ENCODE assay signal across 26 cellular contexts in the genomic region with DNA sequence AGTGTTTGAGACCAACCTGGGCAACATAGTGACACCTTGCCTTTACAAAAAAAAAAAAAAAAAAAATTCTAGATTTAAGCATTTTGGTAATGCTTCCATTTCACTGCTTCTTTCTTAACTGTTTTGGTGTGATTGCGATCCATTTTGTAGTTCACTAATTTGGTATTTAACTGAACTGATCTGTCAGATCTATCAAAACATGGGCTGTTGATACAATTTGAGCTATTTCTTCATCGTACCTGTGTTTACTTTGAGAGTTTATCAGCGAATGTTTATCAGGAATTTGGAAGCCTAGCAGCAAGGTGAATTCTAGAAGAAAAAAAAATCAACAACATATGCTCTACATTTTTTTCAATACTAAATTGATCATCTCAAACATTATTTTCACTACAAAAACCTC.
DNase-seq lines count a peak whose midpoint lies in the region; ATAC-seq, FAIRE-seq and TF ChIP-seq lines count a peak whose summit lies in the region.
"Had no signal": no experiment of that assay in that cellular context is flagged by ENCODE, and none has a peak within 500 bp of the region (broad histone marks: within the 10 kb centered on the region; RNA-seq: fewer than 3 reads in every experiment).

No MANE protein-coding gene starts in this region.

- 34% methylated on average over 3 of the region's 3 CpGs for WGBS in liver
- 34% methylated on average over 3 of the region's 3 CpGs for WGBS in HepG2 (ENCODE audit: low lambda C conversion rate)

- no peak for FAIRE-seq in HepG2 (lab: Jason Lieb, UNC)
- FAIRE-seq: A204.1, GM12878, GM12892, GM18507 had no signal

- BruUV-seq in HepG2 (replicated peaks; lab: Mats Ljungman, UMichigan): no TSS peak

- H4K20me1 ChIP-seq in HepG2 (ENCODE audit: insufficient read depth, low read length): no peaks in the 10 kb centered on the region
- H4K20me1 ChIP-seq: BLaER1 had no signal

- POLR2A ChIA-PET in HepG2 (lab: Yijun Ruan, JAX): no interaction called here

- H3K9me3 ChIP-seq in liver (ENCODE audit: control insufficient read depth in 4 of 4, low read length in 3 of 4) (no peaks in the 10 kb centered on the region), HepG2 (ENCODE audit: low read length) (no peaks in the 10 kb centered on the region)
- H3K9me3 ChIP-seq: BE2C, BLaER1 had no signal

- H2AFZ ChIP-seq in HepG2 (ENCODE audit: low read length): no peak overlapping the region

- H3K4me1 Mint-ChIP-seq in stimulated activated naive CD8-positive, alpha-beta T cell treated with anti-CD3 and anti-CD28 coated beads, Interleukin-15, amount 100 ng/mL, for 72 hours: no peaks in the 10 kb centered on the region
- H3K4me1 Mint-ChIP-seq: CD14-positive monocyte; CD4-positive, alpha-beta memory T cell; CD4-positive, CD25-positive, alpha-beta regulatory T cell; CD8-positive, alpha-beta memory T cell had no signal

- H3K27me3 Mint-ChIP-seq in stimulated activated naive CD8-positive, alpha-beta T cell treated with anti-CD3 and anti-CD28 coated beads, Interleukin-15, amount 100 ng/mL, for 72 hours: no peaks in the 10 kb centered on the region
- H3K27me3 Mint-ChIP-seq: CD4-positive, alpha-beta memory T cell; CD4-positive, CD25-positive, alpha-beta regulatory T cell; CD8-positive, alpha-beta memory T cell had no signal

- ATAC-seq in HepG2 (no peak), left lobe of liver (peak; percentile 81)
- ATAC-seq in stimulated activated naive CD8-positive, alpha-beta T cell treated with anti-CD3 and anti-CD28 coated beads, Interleukin-15, amount 100 ng/mL, for 72 hours: no peak
- ATAC-seq: GM12878 had no signal

- no peak for TF ChIP-seq EP300 in HepG2 (IDR thresholded peaks at IDR 0.05; ENCODE audit: low read depth in 2 of 2, low read length in 2 of 2)
- TF ChIP-seq EP300 in HepG2 (CRISPR knock-in tag; IDR thresholded peaks at IDR 0.05; ENCODE audit: borderline replicate concordance): no peak

- H3K27me3 ChIP-seq in liver (ENCODE audit: control insufficient read depth in 4 of 4, insufficient read depth in 4 of 4, low read length in 3 of 4) (no peaks in the 10 kb centered on the region), HepG2 (ENCODE audit: control insufficient read depth in 1 of 2, insufficient read depth in 2 of 2, low read length in 2 of 2) (no peaks in the 10 kb centered on the region)
- H3K27me3 ChIP-seq: BE2C, BLaER1 had no signal

- H3K27ac Mint-ChIP-seq in stimulated activated naive CD8-positive, alpha-beta T cell treated with anti-CD3 and anti-CD28 coated beads, Interleukin-15, amount 100 ng/mL, for 72 hours: no peak overlapping the region
- H3K27ac Mint-ChIP-seq: CD14-positive monocyte; CD4-positive, alpha-beta memory T cell; CD4-positive, CD25-positive, alpha-beta regulatory T cell; CD8-positive, alpha-beta memory T cell had no signal

- intact Hi-C loops in HepG2 (cut with micrococcal nuclease; ENCODE audit: unreplicated experiment): no loop called here

- no peaks in the 10 kb centered on the region for H3K79me2 ChIP-seq in HepG2 (ENCODE audit: insufficient read depth, low read length)

- no peak for TF ChIP-seq POLR2A in HepG2 (IDR thresholded peaks at IDR 0.05; ENCODE audit: insufficient read depth in 1 of 2, low read depth in 2 of 2, low read length in 2 of 2)

- TF ChIP-seq CTCF in liver (IDR thresholded peaks at IDR 0.05; ENCODE audit: low read depth, low read length, missing input control): no peak
- TF ChIP-seq CTCF in HepG2 (CRISPR knock-in tag; IDR thresholded peaks at IDR 0.05): no peak

- no peak overlapping the region for H3K4me3 ChIP-seq in liver (ENCODE audit: low read depth in 1 of 3, low read length in 3 of 3)
- no peak overlapping the region for H3K4me3 ChIP-seq in HepG2 (replicated peaks in 1 of 3; ENCODE audit: insufficient read depth in 1 of 3, low read depth in 2 of 3, low read length in 3 of 3)
- H3K4me3 ChIP-seq: BLaER1, GM12878 had no signal

- H3K9me3 Mint-ChIP-seq in stimulated activated naive CD8-positive, alpha-beta T cell treated with anti-CD3 and anti-CD28 coated beads, Interleukin-15, amount 100 ng/mL, for 72 hours: no peaks in the 10 kb centered on the region

- H3K9ac ChIP-seq in liver (ENCODE audit: low read depth in 1 of 2, low read length in 2 of 2) (no peak overlapping the region), HepG2 (ENCODE audit: insufficient read depth, low read depth, low read length) (no peak overlapping the region)
- H3K9ac ChIP-seq: BLaER1 had no signal

- peak in 1 of 2 donors; percentile 25 for TF ChIP-seq RAD21 in liver (IDR thresholded peaks at IDR 0.05)
- no peak for TF ChIP-seq RAD21 in HepG2 (CRISPR knock-in tag; IDR thresholded peaks at IDR 0.05)

- in situ Hi-C loops in HepG2 (cut with HindIII; ENCODE audit: extremely low pct_ligation_motif_present, low pct_unique_long_range_greater_than_20kb): no loop called here

- no peak overlapping the region for H3K4me3 Mint-ChIP-seq in stimulated activated naive CD8-positive, alpha-beta T cell treated with anti-CD3 and anti-CD28 coated beads, Interleukin-15, amount 100 ng/mL, for 72 hours
- H3K4me3 Mint-ChIP-seq: CD14-positive monocyte; CD4-positive, alpha-beta memory T cell; CD4-positive, CD25-positive, alpha-beta regulatory T cell; CD8-positive, alpha-beta memory T cell had no signal

- no peak overlapping the region for H3K4me2 ChIP-seq in HepG2 (ENCODE audit: low read depth, low read length)
- H3K4me2 ChIP-seq: BLaER1 had no signal

- H3K36me3 ChIP-seq in liver (ENCODE audit: control insufficient read depth in 4 of 4, insufficient read depth in 3 of 4, low read depth in 1 of 4, low read length in 3 of 4): no peaks in the 10 kb centered on the region
- no peaks in the 10 kb centered on the region for H3K36me3 ChIP-seq in HepG2 (replicated peaks in 1 of 2; ENCODE audit: control insufficient read depth in 1 of 2, insufficient read depth in 2 of 2, low read length in 2 of 2)
- H3K36me3 ChIP-seq: BE2C, BLaER1 had no signal

- H3K27ac ChIP-seq in liver (ENCODE audit: low read depth in 1 of 2, low read length in 2 of 2) (no peak overlapping the region), HepG2 (ENCODE audit: extremely low read length, insufficient read depth, low read length) (no peak overlapping the region)
- H3K27ac ChIP-seq: 22Rv1, BLaER1 had no signal

- CTCF ChIA-PET in HepG2 (lab: Yijun Ruan, JAX; ENCODE audit: low intra/inter-chr PET ratio, low total read pairs): no interaction called here

- H3K4me1 ChIP-seq in liver (ENCODE audit: control insufficient read depth in 4 of 4, insufficient read depth in 4 of 4, low read length in 3 of 4) (peaks cover 0 to 4% (median 2%) of the 10 kb centered on the region in 4 donors), HepG2 (ENCODE audit: insufficient read depth, low read length) (no peaks in the 10 kb centered on the region)
- H3K4me1 ChIP-seq: BE2C, BLaER1 had no signal

- DNase-seq in HepG2 (ENCODE audit: low spot score): no peak
- no peak for DNase-seq in left lobe of liver (ENCODE audit: low spot score)
- no peak for DNase-seq in stimulated activated naive CD8-positive, alpha-beta T cell treated with anti-CD3 and anti-CD28 coated beads, Interleukin-15, amount 100 ng/mL, for 72 hours
- DNase-seq in NK-92 treated with Interleukin-12 subunit alpha and Interleukin-12 subunit beta, amount 100 ng/mL, for 24 hours (lab: John Stamatoyannopoulos, UW): no peak
- DNase-seq: ACHN; BE2C; C1 segment of cervical spinal cord; CD4-positive, alpha-beta memory T cell; CD4-positive, CD25-positive, alpha-beta regulatory T cell; CD8-positive, alpha-beta memory T cell; COR-L47; DMS 273 treated with DMSO at 0.1 percent for 48 hours; DMS153; DMS53; DMS79; DND-41; EL; GDM1 had no signal

TF ChIP-seq in HepG2, 621 proteins besides CTCF, POLR2A, EP300 and RAD21 (continues in another document):
- no peak for TF ChIP-seq ZNF460 (CRISPR knock-in tag; IDR thresholded peaks at IDR 0.05; ENCODE audit: borderline replicate concordance)
- TF ChIP-seq, protein P1, sequence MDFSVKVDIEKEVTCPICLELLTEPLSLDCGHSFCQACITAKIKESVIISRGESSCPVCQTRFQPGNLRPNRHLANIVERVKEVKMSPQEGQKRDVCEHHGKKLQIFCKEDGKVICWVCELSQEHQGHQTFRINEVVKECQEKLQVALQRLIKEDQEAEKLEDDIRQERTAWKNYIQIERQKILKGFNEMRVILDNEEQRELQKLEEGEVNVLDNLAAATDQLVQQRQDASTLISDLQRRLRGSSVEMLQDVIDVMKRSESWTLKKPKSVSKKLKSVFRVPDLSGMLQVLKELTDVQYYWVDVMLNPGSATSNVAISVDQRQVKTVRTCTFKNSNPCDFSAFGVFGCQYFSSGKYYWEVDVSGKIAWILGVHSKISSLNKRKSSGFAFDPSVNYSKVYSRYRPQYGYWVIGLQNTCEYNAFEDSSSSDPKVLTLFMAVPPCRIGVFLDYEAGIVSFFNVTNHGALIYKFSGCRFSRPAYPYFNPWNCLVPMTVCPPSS (IDR thresholded peaks at IDR 0.05): no peak
- no peak for TF ChIP-seq PAWR (CRISPR knock-in tag; IDR thresholded peaks at IDR 0.05; ENCODE audit: borderline replicate concordance)
- TF ChIP-seq, protein P2, sequence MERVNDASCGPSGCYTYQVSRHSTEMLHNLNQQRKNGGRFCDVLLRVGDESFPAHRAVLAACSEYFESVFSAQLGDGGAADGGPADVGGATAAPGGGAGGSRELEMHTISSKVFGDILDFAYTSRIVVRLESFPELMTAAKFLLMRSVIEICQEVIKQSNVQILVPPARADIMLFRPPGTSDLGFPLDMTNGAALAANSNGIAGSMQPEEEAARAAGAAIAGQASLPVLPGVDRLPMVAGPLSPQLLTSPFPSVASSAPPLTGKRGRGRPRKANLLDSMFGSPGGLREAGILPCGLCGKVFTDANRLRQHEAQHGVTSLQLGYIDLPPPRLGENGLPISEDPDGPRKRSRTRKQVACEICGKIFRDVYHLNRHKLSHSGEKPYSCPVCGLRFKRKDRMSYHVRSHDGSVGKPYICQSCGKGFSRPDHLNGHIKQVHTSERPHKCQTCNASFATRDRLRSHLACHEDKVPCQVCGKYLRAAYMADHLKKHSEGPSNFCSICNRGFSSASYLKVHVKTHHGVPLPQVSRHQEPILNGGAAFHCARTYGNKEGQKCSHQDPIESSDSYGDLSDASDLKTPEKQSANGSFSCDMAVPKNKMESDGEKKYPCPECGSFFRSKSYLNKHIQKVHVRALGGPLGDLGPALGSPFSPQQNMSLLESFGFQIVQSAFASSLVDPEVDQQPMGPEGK (CRISPR knock-in tag; IDR thresholded peaks at IDR 0.05): no peak
- no peak for TF ChIP-seq TBL1XR1 (IDR thresholded peaks at IDR 0.05; ENCODE audit: borderline replicate concordance, low read length, partially characterized antibody)
- no peak for TF ChIP-seq ZNF260 (CRISPR knock-in tag; IDR thresholded peaks at IDR 0.05; ENCODE audit: borderline replicate concordance, low read depth)
- TF ChIP-seq DR1 (CRISPR knock-in tag; IDR thresholded peaks at IDR 0.05): no peak
- no peak for TF ChIP-seq HOXD1 (CRISPR knock-in tag; IDR thresholded peaks at IDR 0.05)
- TF ChIP-seq HNRNPL (IDR thresholded peaks at IDR 0.05; ENCODE audit: low read depth, low read length): no peak
- no peak for TF ChIP-seq ZNF720 (CRISPR knock-in tag; IDR thresholded peaks at IDR 0.05)
- TF ChIP-seq SP2 (CRISPR knock-in tag; IDR thresholded peaks at IDR 0.05): no peak
